8 cellular contexts compared by ENCODE assay signal in the genomic region with DNA sequence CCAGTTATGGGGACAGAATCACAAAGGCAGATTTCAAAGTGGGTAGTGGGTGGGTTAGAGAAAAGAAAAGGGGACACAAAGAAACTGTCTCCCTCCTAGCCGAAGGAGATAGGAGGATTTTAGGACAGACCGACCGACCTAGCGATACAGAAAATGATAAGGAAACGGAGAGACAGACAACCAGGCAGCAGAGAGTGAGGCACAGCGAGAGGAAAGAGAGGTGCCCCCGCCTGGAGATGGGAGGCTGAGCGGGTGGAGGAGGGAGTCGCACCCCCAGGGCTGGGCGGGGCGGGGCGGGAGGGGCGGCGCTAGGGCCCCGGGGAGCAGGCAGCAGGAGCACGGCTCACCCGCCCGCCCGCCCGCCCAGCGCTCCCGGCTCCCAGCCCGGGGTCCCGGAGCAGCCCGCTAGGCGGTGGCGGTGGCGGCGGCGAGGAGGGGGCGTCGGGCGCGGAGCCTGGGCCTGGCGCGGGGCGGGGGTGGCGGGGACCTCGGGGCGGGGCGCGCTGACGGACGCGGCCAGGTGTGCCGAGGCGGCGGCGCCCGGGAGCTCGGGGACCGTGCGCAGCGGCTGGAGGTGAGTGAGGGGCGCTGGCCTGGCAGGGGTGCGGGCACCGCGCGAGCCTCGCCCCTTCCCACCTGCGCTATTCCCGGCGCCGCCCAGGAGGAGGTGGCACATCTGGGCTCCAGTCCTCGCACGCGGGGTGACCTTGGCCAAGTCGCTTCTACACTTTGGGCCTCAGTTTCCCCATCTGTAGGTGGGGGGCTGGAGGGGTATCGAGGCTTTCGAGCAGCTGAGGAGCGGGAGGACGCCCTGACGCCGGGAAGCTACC. TPM values are rescaled to one million over a fixed set of nuclear protein-coding genes. Genes with fewer than 3 reads are reported as not detected.
DNase-seq lines count a peak whose midpoint lies in the region; ATAC-seq and TF ChIP-seq lines count a peak whose summit lies in the region.

No MANE protein-coding gene starts in this region.

- H3K4me1 ChIP-seq in HUES48 (ENCODE audit: control insufficient read depth, insufficient read depth, low read length), result peaks cover 14% of the 10 kb centered on the region; the same call in 1 of the 2 replicates
- peaks cover 13% of the 10 kb centered on the region for H3K4me1 ChIP-seq in fibroblast of lung (ENCODE audit: control insufficient read depth, extremely low read depth, insufficient read depth, low read length)
- H3K4me1 ChIP-seq in neuron (ENCODE audit: insufficient read depth, low read length), result peaks cover 4% of the 10 kb centered on the region

- H3K36me3 ChIP-seq in HUES48 (ENCODE audit: control insufficient read depth, insufficient read depth, low read length), result no peaks in the 10 kb centered on the region
- H3K36me3 ChIP-seq in fibroblast of lung (ENCODE audit: control insufficient read depth, insufficient read depth, low read length), result no peaks in the 10 kb centered on the region
- H3K36me3 ChIP-seq in neuron (ENCODE audit: insufficient read depth, low read length), result no peaks in the 10 kb centered on the region

- ATAC-seq in GM21717 (IDR thresholded peaks at IDR 0.05; ENCODE audit: unreplicated experiment), result no peak

- H2AFZ ChIP-seq in fibroblast of lung (ENCODE audit: low read length), result peak overlapping the region; percentile 42
- no peak overlapping the region for H2AFZ ChIP-seq in neuron (ENCODE audit: low read depth, low read length)

- H3K4me3 ChIP-seq in HUES48 (ENCODE audit: low read depth, low read length) (peak overlapping the region; percentile 68), fibroblast of lung (replicated peaks in 1 of 4; ENCODE audit: control extremely low read depth in 1 of 4, insufficient read depth in 1 of 4, low read depth in 3 of 4, low read length in 4 of 4) (peak overlapping the region; percentile 57 to 81 (median 63)), neuron (ENCODE audit: low read length) (peak overlapping the region; percentile 2)

- no peaks in the 10 kb centered on the region for H3K9me3 ChIP-seq in HUES48 (ENCODE audit: control insufficient read depth, insufficient read depth, low read length)
- no peaks in the 10 kb centered on the region for H3K9me3 ChIP-seq in fibroblast of lung (ENCODE audit: control insufficient read depth, insufficient read depth, low read depth, low read length)
- no peaks in the 10 kb centered on the region for H3K9me3 ChIP-seq in neuron (ENCODE audit: low read length)

- H3K27ac ChIP-seq in HUES48 (ENCODE audit: low read depth, low read length), result no peak overlapping the region
- no peak overlapping the region for H3K27ac ChIP-seq in fibroblast of lung (ENCODE audit: insufficient read depth, low read length)

- no peaks in the 10 kb centered on the region for H3K79me2 ChIP-seq in fibroblast of lung (ENCODE audit: control insufficient read depth, insufficient read depth, low read length)

- H3K27me3 ChIP-seq in HUES48 (ENCODE audit: control insufficient read depth, insufficient read depth, low read length), result peaks cover 33% of the 10 kb centered on the region
- H3K27me3 ChIP-seq in fibroblast of lung (ENCODE audit: control insufficient read depth, insufficient read depth, low read length), result no peaks in the 10 kb centered on the region
- peaks cover 59% of the 10 kb centered on the region for H3K27me3 ChIP-seq in neuron (ENCODE audit: insufficient read depth, low read length)

- no peaks in the 10 kb centered on the region for H4K20me1 ChIP-seq in fibroblast of lung (ENCODE audit: control insufficient read depth, extremely low read depth, insufficient read depth, low read length)

- no peak for TF ChIP-seq CTCF in fibroblast of lung (conservative IDR thresholded peaks at IDR 0.05 in 1 of 2, IDR thresholded peaks at IDR 0.05 in 1 of 2; ENCODE audit: low read depth in 1 of 2, low read length in 2 of 2)

- DNase-seq in NCI-H146 (lab: John Stamatoyannopoulos, UW), result peak; percentile 16
- no peak for DNase-seq in NCI-H146 treated with DMSO at 0.1 percent for 48 hours (lab: John Stamatoyannopoulos, UW; ENCODE audit: unreplicated experiment)
- peak; percentile 48 for DNase-seq in activated T-cell treated with anti-CD3 and anti-CD28 coated beads, Interleukin-2, amount 50 U/mL, for 1 hour
- DNase-seq in fibroblast of lung (ENCODE audit: low read depth in 2 of 2), result no peak
- DNase-seq in GM19240 (ENCODE audit: insufficient read length, low spot score), result no peak

- no peak overlapping the region for H3K9ac ChIP-seq in HUES48 (ENCODE audit: low read depth, low read length)
- peak overlapping the region; percentile 57 for H3K9ac ChIP-seq in fibroblast of lung (ENCODE audit: insufficient read depth, low read length)

- H3K4me2 ChIP-seq in fibroblast of lung (ENCODE audit: extremely low read depth, insufficient read depth, low read length), result peak overlapping the region; percentile 96

RNA-seq across cellular contexts. Expression of gene SYNPO, which starts 15.9 kb away (rescaled TPM):
- total RNA-seq in fibroblast of lung, result 5.6 and 6.6 TPM in 2 replicates
- 9.8 and 10.5 TPM in 2 replicates for polyA plus RNA-seq in fibroblast of lung
- 25.0 and 50.9 TPM in 2 replicates for polyA plus RNA-seq in fibroblast of lung (2012)
- 115 and 181 TPM in 2 replicates for polyA minus RNA-seq in fibroblast of lung (ENCODE audit: low replicate concordance)

RNA-seq across cellular contexts. Expression of gene MYOZ3, which starts 36.5 kb away (rescaled TPM):
- 0.33 and 0.77 TPM in 2 replicates for total RNA-seq in fibroblast of lung
- polyA plus RNA-seq in fibroblast of lung, result 0.14 and 0.26 TPM in 2 replicates
- 0.14 and 0.17 TPM in 2 replicates for polyA plus RNA-seq in fibroblast of lung (2012)
- 2.4 TPM in 1 of 2 replicates, not detected in the other for polyA minus RNA-seq in fibroblast of lung (ENCODE audit: low replicate concordance)

Comparison
In these comparisons a context has a peak if more than half of its experiments do, and no peak if none do; other contexts are left out.
1. DNase-seq: peak in NCI-H146 (single experiment) and activated T-cell treated with anti-CD3 and anti-CD28 coated beads, Interleukin-2, amount 50 U/mL, for 1 hour (single experiment); none in NCI-H146 treated with DMSO at 0.1 percent for 48 hours (single experiment), fibroblast of lung (0 of 2) and GM19240 (single experiment).
2. H3K4me3 ChIP-seq: peak in every context shown above with its lines; median percentile 68 in HUES48; 63 in fibroblast of lung; 2 in neuron.